ENCODE assay signal across 8 cellular contexts in genomic region chr2:8692783-8693768, GRCh38. TPM values are rescaled to one million over a fixed set of nuclear protein-coding genes. Genes with fewer than 3 reads are reported as not detected.
A peak's percentile ranks its signal among the peaks of the same experiment; 100 is the strongest.
DNase-seq lines count a peak whose midpoint lies in the region; ATAC-seq and TF ChIP-seq lines count a peak whose summit lies in the region.

No MANE protein-coding gene starts in this region.

- in situ Hi-C loops in SK-MEL-5 (cut with HindIII; ENCODE audit: low pct_unique_long_range_greater_than_20kb, low sequenced_read_pairs): no loop called here

- H3K36me3 ChIP-seq in mucosa of descending colon (ENCODE audit: low read depth): no peaks in the 10 kb centered on the region
- no peaks in the 10 kb centered on the region for H3K36me3 ChIP-seq in aorta (ENCODE audit: control insufficient read depth in 1 of 2, insufficient read depth in 2 of 2, low read length in 1 of 2)

- peaks cover 2% of the 10 kb centered on the region for H3K4me1 Mint-ChIP-seq in endothelial cell (ENCODE audit: unreplicated experiment)

- H3K4me1 ChIP-seq in mucosa of descending colon (ENCODE audit: low read depth): peaks cover 7% of the 10 kb centered on the region
- peaks cover 0 to 2% of the 10 kb centered on the region in 2 donors for H3K4me1 ChIP-seq in aorta (ENCODE audit: control insufficient read depth in 1 of 2, insufficient read depth in 2 of 2, low read length in 2 of 2)

- no peak overlapping the region for H3K27ac ChIP-seq in aorta (ENCODE audit: low read depth in 1 of 2, low read length in 2 of 2)

- DNase-seq in GM20000 (ENCODE audit: low spot score): peak; percentile 74
- DNase-seq in SK-MEL-5 (ENCODE audit: low read depth, low spot score): peak; percentile 51
- DNase-seq in endothelial cell (ENCODE audit: low spot score): peak; percentile 62
- DNase-seq in mucosa of descending colon: peak; percentile 63 to 83 (median 75)
- peak; percentile 62 to 84 for DNase-seq in aorta

- no peaks in the 10 kb centered on the region for H3K27me3 ChIP-seq in aorta (ENCODE audit: control insufficient read depth in 1 of 2, insufficient read depth in 2 of 2, low read length in 1 of 2)

- H3K9me3 Mint-ChIP-seq in endothelial cell (ENCODE audit: unreplicated experiment): no peaks in the 10 kb centered on the region

- H3K4me3 ChIP-seq in mucosa of descending colon: no peak overlapping the region
- no peak overlapping the region for H3K4me3 ChIP-seq in aorta (ENCODE audit: low read length in 2 of 2)

- peaks cover 6% of the 10 kb centered on the region for H3K36me3 Mint-ChIP-seq in endothelial cell (ENCODE audit: low read depth, unreplicated experiment)

- ATAC-seq in mucosa of descending colon (peak; percentile 95), aorta (ENCODE audit: low FRiP score) (peak; percentile 83), GM19467 (IDR thresholded peaks at IDR 0.05; ENCODE audit: unreplicated experiment) (no peak), GM18511 (IDR thresholded peaks at IDR 0.05; ENCODE audit: unreplicated experiment) (no peak), HG02763 (IDR thresholded peaks at IDR 0.05; ENCODE audit: unreplicated experiment) (no peak)

- peaks cover 2% of the 10 kb centered on the region for H3K27me3 Mint-ChIP-seq in endothelial cell (ENCODE audit: unreplicated experiment)

- H3K9me3 ChIP-seq in mucosa of descending colon (no peaks in the 10 kb centered on the region), aorta (ENCODE audit: control insufficient read depth, low read length) (no peaks in the 10 kb centered on the region)

- 31 to 46% methylated on average over 27 to 37 of the region's 37 CpGs for whole genome bisulfite sequencing in aorta, 2 donors

- intact Hi-C loops in mucosa of descending colon (cut with DNase I, micrococcal nuclease) (loop anchor here in 1 of 2 donors (10.0 kb wide), 1 partner anchor 1488 kb away; no protein-coding TSS in a partner anchor), aorta (cut with DNase I) (loop anchor here in 1 of 2 donors (10.0 kb wide), 1 partner anchor 1488 kb away; no protein-coding TSS in a partner anchor)

- no peak overlapping the region for H3K4me3 Mint-ChIP-seq in endothelial cell (ENCODE audit: unreplicated experiment)

- TF ChIP-seq CTCF in GM20000 (IDR thresholded peaks at IDR 0.05; ENCODE audit: extremely low read depth, missing control alignments): peak; percentile 55
- TF ChIP-seq CTCF in endothelial cell (IDR thresholded peaks at IDR 0.05; ENCODE audit: unreplicated experiment): peak; percentile 66
- peak; percentile 68 for TF ChIP-seq CTCF in mucosa of descending colon (IDR thresholded peaks at IDR 0.05)

- no peak overlapping the region for H3K27ac Mint-ChIP-seq in endothelial cell (ENCODE audit: unreplicated experiment)

RNA-seq across cellular contexts. Expression of gene ID2, which starts 11.2 kb away (rescaled TPM):
- total RNA-seq in SK-MEL-5 (2014; rRNA removed; shearing (Covaris generic)): 61.5 and 66.3 TPM in 2 replicates
- polyA plus RNA-seq in SK-MEL-5 (2015; cell fraction: cytosol; rRNA removed): 89.4 and 95.3 TPM in 2 replicates
- polyA plus RNA-seq in SK-MEL-5 (2015; cell fraction: nucleus; rRNA removed): 49.1 and 62.9 TPM in 2 replicates
- total RNA-seq in endothelial cell (ENCODE audit: unreplicated experiment): 9.4 TPM
- total RNA-seq in mucosa of descending colon: 100 to 1,000 TPM in 2 of 3 donors, 10 to 100 TPM in 1; 97.4 to 190 (median 170) TPM
- total RNA-seq in aorta: 100 to 1,000 TPM; 212 to 322 TPM
- polyA plus RNA-seq in aorta: 100 to 1,000 TPM; 159 to 195 TPM

Comparison
In these comparisons a context has a peak if more than half of its experiments do, and no peak if none do; other contexts are left out.
1. ATAC-seq: peak in mucosa of descending colon (single experiment) and aorta (single experiment); none in GM19467 (single experiment), GM18511 (single experiment) and HG02763 (single experiment).
2. Peak in every context shown above with its lines, with median percentiles within 50 percentile points of each other: DNase-seq and CTCF ChIP-seq.